11 cellular contexts compared by ENCODE assay signal in the genomic region with DNA sequence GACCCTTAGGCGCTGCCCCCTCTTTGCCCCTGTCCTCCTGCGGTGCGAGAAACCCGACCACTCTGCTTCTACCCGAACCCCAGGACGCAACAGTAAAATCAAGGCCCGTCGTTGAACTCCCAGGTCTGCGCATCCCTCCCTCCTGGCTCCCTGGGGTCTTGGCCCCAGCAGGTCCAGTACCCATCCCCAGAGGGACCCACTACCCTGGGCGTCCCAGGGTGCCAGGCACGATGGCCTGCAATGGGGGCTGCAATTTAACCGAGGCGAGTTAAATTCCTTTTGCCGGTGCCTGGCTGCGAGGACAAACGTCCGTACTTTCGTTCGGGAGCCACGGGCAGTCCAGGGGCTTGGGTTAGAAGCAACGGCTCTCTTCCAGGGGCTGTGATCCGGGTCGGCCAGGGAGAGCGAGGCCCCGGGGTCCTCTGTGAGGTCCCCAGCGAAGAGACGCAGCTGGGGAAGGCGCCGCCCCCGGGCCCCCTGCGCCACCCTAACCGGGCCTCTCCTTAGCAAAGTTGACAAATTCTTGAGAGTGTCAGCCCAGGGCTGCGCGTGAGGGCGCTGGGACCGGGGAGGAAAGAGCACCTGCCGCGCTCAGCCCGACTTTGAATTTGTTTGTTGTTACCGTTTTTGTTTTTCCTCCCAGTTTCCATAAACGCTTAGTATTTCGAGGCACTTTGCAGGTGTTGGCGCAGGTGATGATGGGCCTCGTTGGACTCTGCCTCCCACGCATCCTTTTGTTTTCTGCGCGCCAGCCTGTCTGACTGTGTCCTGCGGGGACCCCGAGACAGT. TPM values are rescaled to one million over a fixed set of nuclear protein-coding genes. Genes with fewer than 3 reads are reported as not detected.
DNase-seq lines count a peak whose midpoint lies in the region; ATAC-seq and TF ChIP-seq lines count a peak whose summit lies in the region.
"Had no signal": no experiment of that assay in that cellular context is flagged by ENCODE, and none has a peak within 500 bp of the region (broad histone marks: within the 10 kb centered on the region; RNA-seq: fewer than 3 reads in every experiment).

No MANE protein-coding gene starts in this region.

- peaks cover 100% of the 10 kb centered on the region for H3K27me3 ChIP-seq in CD4-positive, alpha-beta T cell (ENCODE audit: control insufficient read depth, insufficient read depth, low read length)
- H3K27me3 ChIP-seq in HUES48 (ENCODE audit: control insufficient read depth, insufficient read depth, low read length) (peaks cover 100% of the 10 kb centered on the region), uterus (peaks cover 5 to 59% of the 10 kb centered on the region in 2 donors)

- peaks cover 93% of the 10 kb centered on the region for H3K27me3 Mint-ChIP-seq in CD4-positive, alpha-beta T cell
- H3K27me3 Mint-ChIP-seq in central memory CD8-positive, alpha-beta T cell = peaks cover 99% of the 10 kb centered on the region
- H3K27me3 Mint-ChIP-seq in naive thymus-derived CD8-positive, alpha-beta T cell = peaks cover 54 to 89% (median 79%) of the 10 kb centered on the region in 5 donors

- CTCF ChIA-PET in CD4-positive, alpha-beta T cell (lab: Charles Lee) = no interaction called here

- no peaks in the 10 kb centered on the region for H3K9me3 Mint-ChIP-seq in CD4-positive, alpha-beta T cell
- no peaks in the 10 kb centered on the region for H3K9me3 Mint-ChIP-seq in central memory CD8-positive, alpha-beta T cell
- peaks cover 0 to 13% (median 0%) of the 10 kb centered on the region in 9 donors for H3K9me3 Mint-ChIP-seq in naive thymus-derived CD8-positive, alpha-beta T cell

- intact Hi-C loops in CD4-positive, alpha-beta T cell (cut with DNase I, micrococcal nuclease) = no loop called here
- intact Hi-C loops in uterus (cut with DNase I; ENCODE audit: low total_unique reads) = no loop called here

- no peaks in the 10 kb centered on the region for H3K36me3 ChIP-seq in HUES48 (ENCODE audit: control insufficient read depth, insufficient read depth, low read length)
- no peaks in the 10 kb centered on the region for H3K36me3 ChIP-seq in uterus
- H3K36me3 ChIP-seq: prostate gland had no signal

- no peak overlapping the region for H3K27ac Mint-ChIP-seq in CD4-positive, alpha-beta T cell
- H3K27ac Mint-ChIP-seq in central memory CD8-positive, alpha-beta T cell (ENCODE audit: low read depth) = no peak overlapping the region
- H3K27ac Mint-ChIP-seq in naive thymus-derived CD8-positive, alpha-beta T cell = peak overlapping the region in 1 of 10 donors; percentile 53

- H3K9me3 ChIP-seq in CD4-positive, alpha-beta T cell (ENCODE audit: control insufficient read depth, low read length) = peaks cover 6% of the 10 kb centered on the region
- H3K9me3 ChIP-seq in HUES48 (ENCODE audit: control insufficient read depth, insufficient read depth, low read length) (no peaks in the 10 kb centered on the region), uterus (no peaks in the 10 kb centered on the region)
- H3K9me3 ChIP-seq: prostate gland had no signal

- H3K4me3 Mint-ChIP-seq in CD4-positive, alpha-beta T cell = peak overlapping the region; percentile 49
- peak overlapping the region; percentile 60 for H3K4me3 Mint-ChIP-seq in central memory CD8-positive, alpha-beta T cell
- H3K4me3 Mint-ChIP-seq in naive thymus-derived CD8-positive, alpha-beta T cell = peak overlapping the region; percentile 38 to 81 (median 78)

- H3K9ac ChIP-seq in HUES48 (ENCODE audit: low read depth, low read length) = no peak overlapping the region

- H3K4me1 Mint-ChIP-seq in CD4-positive, alpha-beta T cell (ENCODE audit: low read depth) = peaks cover 46% of the 10 kb centered on the region
- peaks cover 17% of the 10 kb centered on the region for H3K4me1 Mint-ChIP-seq in central memory CD8-positive, alpha-beta T cell
- H3K4me1 Mint-ChIP-seq in naive thymus-derived CD8-positive, alpha-beta T cell = peaks cover 7 to 41% (median 35%) of the 10 kb centered on the region in 4 donors

- H3K4me3 ChIP-seq in HUES48 (ENCODE audit: low read depth, low read length) (peak overlapping the region; percentile 70), uterus (no peak overlapping the region)
- H3K4me3 ChIP-seq: prostate gland had no signal

- POLR2A ChIA-PET in CD4-positive, alpha-beta T cell (lab: Charles Lee) = interaction anchor here (0.8 to 1.1 kb wide), 3 partner anchors 9 to 73 kb away, joined by 3 to 4 read pairs (median 4); no protein-coding TSS in a partner anchor
- POLR2A ChIA-PET in naive thymus-derived CD8-positive, alpha-beta T cell (lab: Charles Lee) = interaction anchor here (1.0 kb wide), 1 partner anchor 13 kb away, joined by 3 read pairs; no protein-coding TSS in a partner anchor

- H3K36me3 Mint-ChIP-seq in CD4-positive, alpha-beta T cell (ENCODE audit: low read depth) = no peaks in the 10 kb centered on the region
- peaks cover 7% of the 10 kb centered on the region for H3K36me3 Mint-ChIP-seq in central memory CD8-positive, alpha-beta T cell (ENCODE audit: insufficient read depth)
- peaks cover 5% of the 10 kb centered on the region in 3 donors for H3K36me3 Mint-ChIP-seq in naive thymus-derived CD8-positive, alpha-beta T cell

- ATAC-seq in CD4-positive, alpha-beta T cell (ENCODE audit: poor library complexity) = peak; percentile 54
- no peak for ATAC-seq in central memory CD8-positive, alpha-beta T cell (replicated peaks; ENCODE audit: extremely low read depth, poor library complexity, severe bottlenecking)
- ATAC-seq in naive thymus-derived CD8-positive, alpha-beta T cell = peak; percentile 58 to 77

- TF ChIP-seq POLR2A in uterus (IDR thresholded peaks at IDR 0.05) = no peak

- H3K27ac ChIP-seq in CD4-positive, alpha-beta T cell (ENCODE audit: low read depth, low read length) = no peak overlapping the region
- H3K27ac ChIP-seq in HUES48 (ENCODE audit: low read depth, low read length) (no peak overlapping the region), uterus (no peak overlapping the region)
- H3K27ac ChIP-seq: prostate gland had no signal

- H3K4me1 ChIP-seq in HUES48 (ENCODE audit: control insufficient read depth, insufficient read depth, low read length) = peaks cover 56% of the 10 kb centered on the region
- H3K4me1 ChIP-seq in uterus = no peaks in the 10 kb centered on the region
- H3K4me1 ChIP-seq: prostate gland had no signal

- DNase-seq in CD4-positive, alpha-beta T cell = peak in 1 of 10 experiments; percentile 39
- no peak for DNase-seq in central memory CD8-positive, alpha-beta T cell (ENCODE audit: low spot score in 2 of 2)
- DNase-seq in naive thymus-derived CD8-positive, alpha-beta T cell = peak in 2 of 10 donors; percentile 33 to 35
- DNase-seq in RPMI8226 = no peak
- no peak for DNase-seq in NCI-H1436 treated with DMSO at 0.1 percent for 48 hours (lab: John Stamatoyannopoulos, UW)
- no peak for DNase-seq in uterus
- no peak for DNase-seq in HuH-7.5 (ENCODE audit: low spot score)

- TF ChIP-seq CTCF in CD4-positive, alpha-beta T cell (IDR thresholded peaks at IDR 0.05) = no peak
- TF ChIP-seq CTCF in uterus (IDR thresholded peaks at IDR 0.05) = no peak

RNA-seq across cellular contexts. Expression of gene OLIG3, which starts 6.1 kb away (rescaled TPM):
- not detected for total RNA-seq in CD4-positive, alpha-beta T cell
- total RNA-seq in naive thymus-derived CD8-positive, alpha-beta T cell = not detected
- not detected for polyA plus RNA-seq in naive thymus-derived CD8-positive, alpha-beta T cell
- not detected for total RNA-seq in uterus
- total RNA-seq: HepG2, prostate gland, SK-MEL-5 had no signal
- polyA plus RNA-seq: HepG2 had no signal
